8 cellular contexts compared by ENCODE assay signal in genomic region chrX:77447339-77448149, GRCh38. TPM values are rescaled to one million over a fixed set of nuclear protein-coding genes. Genes with fewer than 3 reads are reported as not detected.
DNase-seq lines count a peak whose midpoint lies in the region; ATAC-seq and TF ChIP-seq lines count a peak whose summit lies in the region.

FGF16 (plus strand) TSS chrX:77447389; CDS start chrX:77447675, 286 bp downstream.

- CTCF ChIA-PET in SK-N-SH (lab: Yijun Ruan, JAX): interaction anchor here (1.2 to 1.7 kb wide), 2 partner anchors 12 to 16 kb away, joined by 3 to 4 read pairs; no protein-coding TSS in a partner anchor

- TF ChIP-seq CTCF in SK-N-SH (IDR thresholded peaks at IDR 0.05) (no peak), chondrocyte (IDR thresholded peaks at IDR 0.05) (no peak), thyroid gland (IDR thresholded peaks at IDR 0.05) (no peak)

- no peaks in the 10 kb centered on the region for H4K20me1 ChIP-seq in SK-N-SH (ENCODE audit: insufficient read depth)

- H3K4me2 ChIP-seq in SK-N-SH: no peak within 1 kb of the TSS

- H3K4me3 Mint-ChIP-seq in chondrocyte (ENCODE audit: unreplicated experiment) (peak within 1 kb of the TSS; percentile 59), memory B cell (peak within 1 kb of the TSS; percentile 73)

- no peak for TF ChIP-seq RAD21 in SK-N-SH (IDR thresholded peaks at IDR 0.05; ENCODE audit: low read length)

- H3K4me1 ChIP-seq in SK-N-SH (ENCODE audit: control insufficient read depth in 1 of 2, insufficient read depth in 2 of 2, low read depth in 1 of 2, low read length in 1 of 2): peaks cover 0 to 7% of the 10 kb centered on the region in 2 experiments; a peak in 3 of 4 replicates
- no peaks in the 10 kb centered on the region for H3K4me1 ChIP-seq in thyroid gland

- H3K4me3 ChIP-seq in SK-N-SH (ENCODE audit: low read depth in 2 of 2, low read length in 1 of 2) (no peak within 1 kb of the TSS; a peak in 1 of 4 replicates), thyroid gland (replicated peaks in 1 of 3) (peak within 1 kb of the TSS in 2 of 3 donors; percentile 7 to 21)

- TF ChIP-seq POLR2A in thyroid gland (IDR thresholded peaks at IDR 0.05): no peak

- H3K4me1 Mint-ChIP-seq in chondrocyte (ENCODE audit: low read depth) (peaks cover 14% of the 10 kb centered on the region), memory B cell (peaks cover 4% of the 10 kb centered on the region)

- ATAC-seq in SK-N-SH treated with all-trans-retinoic acid at 6 μM for 48 hours: no peak
- peak; percentile 39 for ATAC-seq in memory B cell (ENCODE audit: low read depth)
- no peak for ATAC-seq in GM21528 (IDR thresholded peaks at IDR 0.05; ENCODE audit: low FRiP score, unreplicated experiment)

- H3K36me3 Mint-ChIP-seq in chondrocyte (ENCODE audit: low read depth) (no peaks in the 10 kb centered on the region), memory B cell (no peaks in the 10 kb centered on the region)

- no peaks in the 10 kb centered on the region for H3K9me3 ChIP-seq in SK-N-SH
- H3K9me3 ChIP-seq in thyroid gland: no peaks in the 10 kb centered on the region

- H3K9me3 Mint-ChIP-seq in chondrocyte (ENCODE audit: low read depth) (peaks cover 8% of the 10 kb centered on the region), memory B cell (no peaks in the 10 kb centered on the region)

- no peaks in the 10 kb centered on the region for H3K79me2 ChIP-seq in SK-N-SH (ENCODE audit: insufficient read depth)

- WGBS in SK-N-SH (ENCODE audit: low lambda C conversion rate): 34% methylated on average over 10 of the region's 84 CpGs
- WGBS in thyroid gland, 2 donors: 0 to 7% methylated on average over 4 to 24 of the region's 84 CpGs

- no peak for TF ChIP-seq EP300 in SK-N-SH (IDR thresholded peaks at IDR 0.05; ENCODE audit: borderline replicate concordance in 1 of 2, low read depth in 1 of 2, low read length in 1 of 2)

- POLR2A ChIA-PET in SK-N-SH (lab: Yijun Ruan, JAX): no interaction called here

- H3K27ac Mint-ChIP-seq in chondrocyte (ENCODE audit: unreplicated experiment): no peak within 1 kb of the TSS
- H3K27ac Mint-ChIP-seq in memory B cell: no peak within 1 kb of the TSS

- no peaks in the 10 kb centered on the region for H3K9me2 ChIP-seq in SK-N-SH

- H3K27me3 Mint-ChIP-seq in chondrocyte (ENCODE audit: low read depth): peaks cover 6% of the 10 kb centered on the region
- peaks cover 23% of the 10 kb centered on the region for H3K27me3 Mint-ChIP-seq in memory B cell

- no peaks in the 10 kb centered on the region for H3K36me3 ChIP-seq in SK-N-SH (replicated peaks in 1 of 2; ENCODE audit: control insufficient read depth in 1 of 2, insufficient read depth in 2 of 2, low read length in 1 of 2)
- no peaks in the 10 kb centered on the region for H3K36me3 ChIP-seq in thyroid gland

- DNase-seq in SK-N-SH (peak; percentile 45), chondrocyte (ENCODE audit: low spot score) (peak; percentile 91), memory B cell (ENCODE audit: low spot score in 2 of 2) (no peak), thyroid gland (peak in 1 of 2 donors; percentile 7), germinal center (ENCODE audit: low spot score) (no peak), CD1c-positive myeloid dendritic cell (ENCODE audit: extremely low spot score) (no peak)

- H2AFZ ChIP-seq in SK-N-SH (ENCODE audit: low read depth): no peak within 1 kb of the TSS

- H3K27me3 ChIP-seq in SK-N-SH (ENCODE audit: insufficient read depth) (peaks cover 13% of the 10 kb centered on the region; the same call in 1 of the 2 replicates), thyroid gland (no peaks in the 10 kb centered on the region)

- no peak within 1 kb of the TSS for H3K9ac ChIP-seq in SK-N-SH

- H3K27ac ChIP-seq in SK-N-SH (ENCODE audit: low read depth in 2 of 2, low read length in 1 of 2): no peak within 1 kb of the TSS
- H3K27ac ChIP-seq in thyroid gland: no peak within 1 kb of the TSS

- intact Hi-C loops in thyroid gland (cut with DNase I): no loop called here

- peaks cover 13% of the 10 kb centered on the region for H3F3A ChIP-seq in SK-N-SH (replicated peaks; ENCODE audit: insufficient read depth)

TF ChIP-seq in SK-N-SH, 30 proteins besides CTCF, POLR2A, EP300 and RAD21:
- TF ChIP-seq PBX3 (IDR thresholded peaks at IDR 0.05) (no peak), NRF1 (IDR thresholded peaks at IDR 0.05; ENCODE audit: low read depth, low read length) (no peak), FOXJ3 (CRISPR knock-in tag; IDR thresholded peaks at IDR 0.05) (no peak), JUND (IDR thresholded peaks at IDR 0.05) (no peak), ELF1 (IDR thresholded peaks at IDR 0.05) (no peak), RCOR1 (IDR thresholded peaks at IDR 0.05; ENCODE audit: low read length) (no peak), RXRA (IDR thresholded peaks at IDR 0.05; ENCODE audit: borderline replicate concordance, low read depth) (no peak), RFX5 (IDR thresholded peaks at IDR 0.05; ENCODE audit: low read length) (no peak), USF1 (IDR thresholded peaks at IDR 0.05; ENCODE audit: borderline replicate concordance, low read depth) (no peak), POLR2AphosphoS5 (IDR thresholded peaks at IDR 0.05; ENCODE audit: low read depth, low read length) (no peak), MEF2A (IDR thresholded peaks at IDR 0.05; ENCODE audit: borderline replicate concordance, low read depth) (no peak), FOXM1 (IDR thresholded peaks at IDR 0.05; ENCODE audit: low read depth) (no peak), TAF1 (IDR thresholded peaks at IDR 0.05; ENCODE audit: borderline replicate concordance, low read depth, low read length) (no peak)

TF ChIP-seq in SK-N-SH treated with all-trans-retinoic acid at 6 μM for 48 hours, 23 proteins besides CTCF, POLR2A, EP300 and RAD21:
- TF ChIP-seq ZNF8 (CRISPR knock-in tag; IDR thresholded peaks at IDR 0.05): no peak
- TF ChIP-seq SNAI2 (CRISPR knock-in tag; IDR thresholded peaks at IDR 0.05): no peak
- no peak for TF ChIP-seq ISL1 (CRISPR knock-in tag; IDR thresholded peaks at IDR 0.05)
- TF ChIP-seq PPARA (CRISPR knock-in tag; IDR thresholded peaks at IDR 0.05; ENCODE audit: borderline replicate concordance): no peak
- TF ChIP-seq TSHZ2 (CRISPR knock-in tag; IDR thresholded peaks at IDR 0.05): no peak
- TF ChIP-seq RARB (CRISPR knock-in tag; IDR thresholded peaks at IDR 0.05): no peak
- TF ChIP-seq OSR1 (CRISPR knock-in tag; IDR thresholded peaks at IDR 0.05): no peak
- TF ChIP-seq ZFP3 (CRISPR knock-in tag; IDR thresholded peaks at IDR 0.05): no peak
- no peak for TF ChIP-seq ZC3H10 (CRISPR knock-in tag; IDR thresholded peaks at IDR 0.05)
- TF ChIP-seq CSDC2 (CRISPR knock-in tag; IDR thresholded peaks at IDR 0.05): no peak
- TF ChIP-seq TCF4 (CRISPR knock-in tag; IDR thresholded peaks at IDR 0.05; ENCODE audit: borderline replicate concordance): no peak
- TF ChIP-seq ZNF70 (CRISPR knock-in tag; IDR thresholded peaks at IDR 0.05): no peak
- TF ChIP-seq BACH2 (CRISPR knock-in tag; IDR thresholded peaks at IDR 0.05; ENCODE audit: borderline replicate concordance): no peak
- no peak for TF ChIP-seq TOX (CRISPR knock-in tag; IDR thresholded peaks at IDR 0.05; ENCODE audit: borderline replicate concordance)
- no peak for TF ChIP-seq CREB5 (CRISPR knock-in tag; IDR thresholded peaks at IDR 0.05; ENCODE audit: low read depth)
TF ChIP-seq in SK-N-SH treated with all-trans-retinoic acid at 6 μM for 48 hours: peak in this region for 0.

RNA-seq across cellular contexts. Expression of gene FGF16, which starts in this region (rescaled TPM):
- polyA plus RNA-seq in SK-N-SH (2012; rRNA removed): not detected in 2 replicates
- not detected in 2 replicates for polyA plus RNA-seq in SK-N-SH (2012; cell fraction: cytosol; rRNA removed)
- polyA plus RNA-seq in SK-N-SH (2012; cell fraction: nucleus; rRNA removed): not detected in 2 replicates
- total RNA-seq in chondrocyte (not detected in 3 replicates), thyroid gland (under 1 TPM in 2 of 4 donors, not detected in 2; 0.22 to 0.27 TPM)

Comparison
In these comparisons a context has a peak if more than half of its experiments do, and no peak if none do; other contexts are left out.
1. Peak in DNase-seq in SK-N-SH; RNA of the gene not detected or under 1 TPM.
2. Peak in DNase-seq in chondrocyte; RNA of the gene not detected or under 1 TPM.
3. H3K4me3 ChIP-seq: peak in thyroid gland (2 of 3); none in SK-N-SH (0 of 2).